Comparison of ENCODE assay signal across 18 cellular contexts in the genomic region with DNA sequence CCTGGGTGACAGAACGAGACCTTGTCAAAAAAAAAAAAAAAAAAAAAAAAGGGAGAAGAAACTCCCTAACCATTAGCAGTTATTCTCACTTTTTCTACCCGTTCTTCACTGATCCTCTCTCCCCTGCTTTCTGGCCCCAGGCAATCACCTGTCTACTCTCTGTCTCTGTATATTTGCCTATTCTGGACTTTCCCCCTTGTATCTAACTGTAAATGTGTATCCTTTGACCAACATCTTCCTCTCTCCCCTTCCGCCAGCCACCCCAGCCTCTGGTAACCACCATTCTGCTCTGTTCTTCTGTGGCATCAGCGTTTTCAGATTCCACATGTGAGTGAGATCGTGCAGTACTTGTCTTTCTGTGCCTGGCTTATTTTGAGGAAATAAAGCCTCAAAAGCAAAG. TPM values are rescaled to one million over a fixed set of nuclear protein-coding genes. Genes with fewer than 3 reads are reported as not detected.
DNase-seq lines count a peak whose midpoint lies in the region; ATAC-seq and TF ChIP-seq lines count a peak whose summit lies in the region.
"Had no signal": no experiment of that assay in that cellular context is flagged by ENCODE, and none has a peak within 500 bp of the region (broad histone marks: within the 10 kb centered on the region; RNA-seq: fewer than 3 reads in every experiment).

No MANE protein-coding gene starts in this region.

- H3K36me3 ChIP-seq in left lung = no peaks in the 10 kb centered on the region
- H3K36me3 ChIP-seq in endodermal cell (ENCODE audit: control insufficient read depth, insufficient read depth, low read length) = peaks cover 13% of the 10 kb centered on the region

- TF ChIP-seq CTCF in left lung (IDR thresholded peaks at IDR 0.05) (no peak), endodermal cell (conservative IDR thresholded peaks at IDR 0.05) (no peak)

- DNase-seq in left lung (no peak), RKO (ENCODE audit: low spot score) (no peak), HEK293T (ENCODE audit: extremely low spot score) (no peak), endodermal cell (no peak), NCI-H2081 treated with DMSO at 0.1 percent for 48 hours (lab: John Stamatoyannopoulos, UW) (no peak)
- DNase-seq: activated CD8-positive, alpha-beta memory T cell treated with anti-CD3 and anti-CD28 coated beads, Interleukin-2, amount 50 U/mL, for 48 hours; CD4-positive, CD25-positive, alpha-beta regulatory T cell; dorsolateral prefrontal cortex; foreskin keratinocyte; left cardiac atrium; nucleus accumbens; PC-3; stimulated activated CD4-positive, alpha-beta T cell treated with anti-CD3 and anti-CD28 coated beads, Interleukin-1b, Interleukin-23, amount 100 ng/mL, for 48 hours had no signal

- POLR2A ChIA-PET in HEK293T (lab: Yijun Ruan, JAX) = no interaction called here

- ATAC-seq in GM18511 (IDR thresholded peaks at IDR 0.05; ENCODE audit: unreplicated experiment) (peak; percentile 81), GM21529 (IDR thresholded peaks at IDR 0.05; ENCODE audit: unreplicated experiment) (peak; percentile 67), HG03457 (IDR thresholded peaks at IDR 0.05; ENCODE audit: unreplicated experiment) (peak; percentile 68), left lung (peak; percentile 37)
- ATAC-seq: foreskin keratinocyte; K562; PC-3; stimulated activated memory B cell treated with anti-CD40 and anti-IgM and Interleukin-4, amounts not matched to agents 10 μg/mL and 1 μg/mL and 100 μg/mL, for 72 hours had no signal

- H3K4me1 Mint-ChIP-seq in endodermal cell = peaks cover 7% of the 10 kb centered on the region

- intact Hi-C loops in left lung (cut with DNase I) = no loop called here

- no peak overlapping the region for H3K4me3 Mint-ChIP-seq in endodermal cell
- H3K4me3 Mint-ChIP-seq: CD4-positive, CD25-positive, alpha-beta regulatory T cell; stimulated activated memory B cell treated with anti-CD40 and anti-IgM and Interleukin-4, amounts not matched to agents 10 μg/mL and 1 μg/mL and 100 μg/mL, for 72 hours had no signal

- H3K27me3 Mint-ChIP-seq in endodermal cell (ENCODE audit: insufficient read depth) = peaks cover under 1% of the 10 kb centered on the region
- H3K27me3 Mint-ChIP-seq: stimulated activated memory B cell treated with anti-CD40 and anti-IgM and Interleukin-4, amounts not matched to agents 10 μg/mL and 1 μg/mL and 100 μg/mL, for 72 hours had no signal

- CTCF ChIA-PET in HEK293T (lab: Yijun Ruan, JAX) = no interaction called here

- H3K27me3 ChIP-seq in left lung = no peaks in the 10 kb centered on the region
- no peaks in the 10 kb centered on the region for H3K27me3 ChIP-seq in endodermal cell (ENCODE audit: control insufficient read depth, insufficient read depth, low read length, poor library complexity, severe bottlenecking)
- H3K27me3 ChIP-seq: dorsolateral prefrontal cortex, foreskin keratinocyte had no signal

- WGBS in endodermal cell (ENCODE audit: insufficient coverage in 1 of 2, insufficient read length in 1 of 2), 2 experiments = 93 to 94% methylated on average over 3 to 4 of the region's 5 CpGs

- no peak overlapping the region for H3K9ac ChIP-seq in endodermal cell (ENCODE audit: extremely low read depth, low read length, poor library complexity, severe bottlenecking)

- H3K9me3 ChIP-seq in left lung (no peaks in the 10 kb centered on the region), endodermal cell (ENCODE audit: control insufficient read depth, low read length) (peaks cover 14% of the 10 kb centered on the region)

- H3K36me3 Mint-ChIP-seq in endodermal cell (ENCODE audit: low read depth) = peaks cover 16% of the 10 kb centered on the region
- H3K36me3 Mint-ChIP-seq: CD4-positive, CD25-positive, alpha-beta regulatory T cell had no signal

- no peak overlapping the region for H3K27ac Mint-ChIP-seq in endodermal cell
- H3K27ac Mint-ChIP-seq: CD4-positive, CD25-positive, alpha-beta regulatory T cell; stimulated activated memory B cell treated with anti-CD40 and anti-IgM and Interleukin-4, amounts not matched to agents 10 μg/mL and 1 μg/mL and 100 μg/mL, for 72 hours had no signal

- H3K27ac ChIP-seq in left lung = peak overlapping the region in 1 of 2 donors; percentile 51
- no peak overlapping the region for H3K27ac ChIP-seq in endodermal cell (ENCODE audit: low read depth, low read length)
- H3K27ac ChIP-seq: foreskin keratinocyte had no signal

- H3K9me3 Mint-ChIP-seq in endodermal cell = peaks cover 15% of the 10 kb centered on the region

- H3K4me3 ChIP-seq in left lung (no peak overlapping the region), endodermal cell (ENCODE audit: low read length) (no peak overlapping the region)
- H3K4me3 ChIP-seq: dorsolateral prefrontal cortex, K562 had no signal

- peaks cover 0 to 62% of the 10 kb centered on the region in 2 donors for H3K4me1 ChIP-seq in left lung
- no peaks in the 10 kb centered on the region for H3K4me1 ChIP-seq in endodermal cell (ENCODE audit: control insufficient read depth, insufficient read depth, low read length)

TF ChIP-seq in HEK293T, 16 proteins besides CTCF, POLR2A, EP300 and RAD21:
- TF ChIP-seq SUZ12 (IDR thresholded peaks at IDR 0.05) (no peak), LEF1 (IDR thresholded peaks at IDR 0.05; ENCODE audit: borderline replicate concordance) (no peak), TARDBP (IDR thresholded peaks at IDR 0.05) (no peak), L3MBTL2 (conservative IDR thresholded peaks at IDR 0.05) (no peak), ZNF384 (IDR thresholded peaks at IDR 0.05) (no peak), FOXK2 (IDR thresholded peaks at IDR 0.05) (no peak), ELF4 (IDR thresholded peaks at IDR 0.05) (no peak), SP1 (IDR thresholded peaks at IDR 0.05) (no peak), CTBP1 (IDR thresholded peaks at IDR 0.05; ENCODE audit: borderline replicate concordance) (no peak), ARNT (IDR thresholded peaks at IDR 0.05) (no peak), HDGF (IDR thresholded peaks at IDR 0.05; ENCODE audit: borderline replicate concordance) (no peak), NFRKB (IDR thresholded peaks at IDR 0.05) (no peak), FOXM1 (IDR thresholded peaks at IDR 0.05; ENCODE audit: borderline replicate concordance) (no peak), BHLHE40 (IDR thresholded peaks at IDR 0.05; ENCODE audit: borderline replicate concordance) (no peak), FOXA1 (IDR thresholded peaks at IDR 0.05) (no peak)
- TF ChIP-seq, protein P1, sequence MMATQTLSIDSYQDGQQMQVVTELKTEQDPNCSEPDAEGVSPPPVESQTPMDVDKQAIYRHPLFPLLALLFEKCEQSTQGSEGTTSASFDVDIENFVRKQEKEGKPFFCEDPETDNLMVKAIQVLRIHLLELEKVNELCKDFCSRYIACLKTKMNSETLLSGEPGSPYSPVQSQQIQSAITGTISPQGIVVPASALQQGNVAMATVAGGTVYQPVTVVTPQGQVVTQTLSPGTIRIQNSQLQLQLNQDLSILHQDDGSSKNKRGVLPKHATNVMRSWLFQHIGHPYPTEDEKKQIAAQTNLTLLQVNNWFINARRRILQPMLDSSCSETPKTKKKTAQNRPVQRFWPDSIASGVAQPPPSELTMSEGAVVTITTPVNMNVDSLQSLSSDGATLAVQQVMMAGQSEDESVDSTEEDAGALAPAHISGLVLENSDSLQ (IDR thresholded peaks at IDR 0.05) = no peak

RNA-seq across cellular contexts. Expression of a gene that starts 6.9 kb away (rescaled TPM):
- total RNA-seq in left lung (100 to 1,000 TPM; 141 to 164 TPM), endodermal cell (100 to 1,000 TPM; 134 to 139 TPM)
- polyA plus RNA-seq in endodermal cell (2013, experiment 1 of 2) = 81.2 TPM
- polyA plus RNA-seq in endodermal cell (2013, experiment 2 of 2) = 81.8 TPM
